Comparison of ENCODE assay signal across 9 cellular contexts in the genomic region with DNA sequence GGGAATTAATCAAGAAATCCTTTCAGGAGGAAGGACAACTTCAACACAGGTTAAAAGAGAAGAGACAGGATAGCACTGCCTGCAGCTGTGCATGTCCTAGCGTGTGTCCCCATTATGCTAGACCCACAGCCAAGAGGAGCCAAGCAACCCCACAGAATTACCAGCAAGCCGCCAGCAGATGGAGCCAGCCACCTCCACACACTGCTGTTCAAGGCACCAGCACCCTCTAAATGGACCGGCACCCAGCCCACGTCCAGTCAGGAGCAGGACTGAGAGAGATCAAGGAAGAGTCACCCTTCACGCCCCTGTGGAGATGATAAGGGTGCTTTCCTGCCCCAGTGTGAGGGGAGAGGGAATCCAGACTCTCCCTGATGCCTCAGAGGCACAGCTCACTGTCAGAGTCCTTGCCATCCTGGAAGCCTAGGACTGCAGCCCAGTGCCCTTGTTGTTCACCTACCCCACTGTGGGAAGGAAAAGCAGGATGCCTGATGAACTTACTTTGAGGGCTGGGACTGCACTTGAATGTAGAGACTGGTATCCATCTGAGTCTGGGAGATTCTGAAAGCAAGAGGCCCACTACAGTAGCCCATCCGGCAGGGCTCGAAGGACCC.
DNase-seq lines count a peak whose midpoint lies in the region; ATAC-seq and TF ChIP-seq lines count a peak whose summit lies in the region.
"Had no signal": no experiment of that assay in that cellular context is flagged by ENCODE, and none has a peak within 500 bp of the region (broad histone marks: within the 10 kb centered on the region; RNA-seq: fewer than 3 reads in every experiment).

No MANE protein-coding gene starts in this region.

- peak; percentile 80 for TF ChIP-seq CTCF in astrocyte of the cerebellum (IDR thresholded peaks at IDR 0.05; ENCODE audit: low read depth, low read length, missing control alignments)
- TF ChIP-seq CTCF in retinal pigment epithelial cell (conservative IDR thresholded peaks at IDR 0.05; ENCODE audit: low read depth, low read length): peak; percentile 83

- peak; percentile 65 for ATAC-seq in HG03095 (IDR thresholded peaks at IDR 0.05; ENCODE audit: unreplicated experiment)
- ATAC-seq in HG02678 (IDR thresholded peaks at IDR 0.05; ENCODE audit: unreplicated experiment): no peak

- peak; percentile 11 for DNase-seq in NCI-H1436 (lab: John Stamatoyannopoulos, UW)
- no peak for DNase-seq in NCI-H1436 treated with DMSO at 0.1 percent for 48 hours (lab: John Stamatoyannopoulos, UW)
- DNase-seq in RPMI8226: peak; percentile 14
- no peak for DNase-seq in astrocyte of the cerebellum (ENCODE audit: low read depth)
- peak in 45 of 51 donors; percentile 6 to 77 (median 52) for DNase-seq in hypothalamus (lab: John Stamatoyannopoulos, UW)
- DNase-seq in retinal pigment epithelial cell (ENCODE audit: low read depth): no peak

- H3K4me3 ChIP-seq in astrocyte of the cerebellum (ENCODE audit: low read depth, low read length): no peak overlapping the region
- no peak overlapping the region for H3K4me3 ChIP-seq in retinal pigment epithelial cell (ENCODE audit: low read length)
- H3K4me3 ChIP-seq: BLaER1 treated with 17β-estradiol and CSF1 and Interleukin-3, amounts not matched to agents 10 nM and 100 nM had no signal

- in situ Hi-C loops in astrocyte of the cerebellum (cut with HindIII; ENCODE audit: low sequenced_read_pairs): no loop called here

Comparison
In these comparisons a context has a peak if more than half of its experiments do, and no peak if none do; other contexts are left out.
1. DNase-seq: peak in NCI-H1436 (single experiment), RPMI8226 (single experiment) and hypothalamus (45 of 51); none in NCI-H1436 treated with DMSO at 0.1 percent for 48 hours (single experiment), astrocyte of the cerebellum (single experiment) and retinal pigment epithelial cell (single experiment).